ENCODE assay signal across 23 cellular contexts in genomic region chr6:11828185-11828897, GRCh38. TPM values are rescaled to one million over a fixed set of nuclear protein-coding genes. Genes with fewer than 3 reads are reported as not detected.
DNase-seq lines count a peak whose midpoint lies in the region; ATAC-seq, FAIRE-seq and TF ChIP-seq lines count a peak whose summit lies in the region.
"Had no signal": no experiment of that assay in that cellular context is flagged by ENCODE, and none has a peak within 500 bp of the region (broad histone marks: within the 10 kb centered on the region; RNA-seq: fewer than 3 reads in every experiment).

No MANE protein-coding gene starts in this region.

- H3K79me2 ChIP-seq in hepatocyte = no peaks in the 10 kb centered on the region

- peak; percentile 47 for ATAC-seq in GM19395 (IDR thresholded peaks at IDR 0.05; ENCODE audit: unreplicated experiment)
- ATAC-seq: CD8-positive, alpha-beta T cell; gastrocnemius medialis; sciatic nerve had no signal

- H3K27me3 ChIP-seq in BJ (ENCODE audit: control insufficient read depth, insufficient read depth, low read length) (no peaks in the 10 kb centered on the region; the same call in 1 of the 2 replicates), hepatocyte (no peaks in the 10 kb centered on the region)
- H3K27me3 ChIP-seq: gastrocnemius medialis, neutrophil, transverse colon had no signal

- intact Hi-C loops in kidney (cut with DNase I) = no loop called here

- H3K9me3 ChIP-seq in kidney (ENCODE audit: control insufficient read depth in 1 of 2, low read length in 2 of 2) (no peaks in the 10 kb centered on the region), hepatocyte (ENCODE audit: low read depth) (no peaks in the 10 kb centered on the region)
- H3K9me3 ChIP-seq: gastrocnemius medialis, neutrophil, transverse colon had no signal

- H3K36me3 ChIP-seq in BJ (ENCODE audit: control insufficient read depth, insufficient read depth, low read length) (no peaks in the 10 kb centered on the region), kidney (ENCODE audit: control insufficient read depth in 1 of 2, insufficient read depth in 2 of 2, low read length in 2 of 2) (no peaks in the 10 kb centered on the region), hepatocyte (replicated peaks; ENCODE audit: insufficient read depth, low read depth) (no peaks in the 10 kb centered on the region)
- H3K36me3 ChIP-seq: gastrocnemius medialis, neutrophil, transverse colon had no signal

- H3K4me2 ChIP-seq in hepatocyte = no peak overlapping the region

- peak; percentile 6 for FAIRE-seq in kidney (lab: Jason Lieb, UNC)
- FAIRE-seq: A204.1 had no signal

- H3K4me1 ChIP-seq in kidney (ENCODE audit: control insufficient read depth in 1 of 2, insufficient read depth in 1 of 2, low read depth in 1 of 2, low read length in 2 of 2) = no peaks in the 10 kb centered on the region
- H3K4me1 ChIP-seq in hepatocyte (ENCODE audit: insufficient read depth) = no peaks in the 10 kb centered on the region
- H3K4me1 ChIP-seq: gastrocnemius medialis had no signal

- H3K4me3 ChIP-seq in BJ (ENCODE audit: low read depth, low read length) (no peak overlapping the region), NB4 (ENCODE audit: low read depth, low read length) (no peak overlapping the region), kidney (ENCODE audit: low read length in 2 of 2) (no peak overlapping the region), hepatocyte (no peak overlapping the region)
- H3K4me3 ChIP-seq: gastrocnemius medialis, transverse colon had no signal

- H2AFZ ChIP-seq in hepatocyte = no peak overlapping the region

- H3K9ac ChIP-seq in kidney (ENCODE audit: low read length in 2 of 2) = no peak overlapping the region

- TF ChIP-seq POLR2A in NB4 (IDR thresholded peaks at IDR 0.05; ENCODE audit: extremely low read depth, insufficient read length) = no peak

- POLR2A ChIA-PET in BJ (lab: Charles Lee) = no interaction called here

- no peaks in the 10 kb centered on the region for H4K20me1 ChIP-seq in hepatocyte (ENCODE audit: insufficient read depth, poor library complexity, severe bottlenecking)

- no peaks in the 10 kb centered on the region for H3K9me2 ChIP-seq in hepatocyte (replicated peaks; ENCODE audit: insufficient read depth)

- 56% methylated on average over 6 of the region's 6 CpGs for WGBS in hepatocyte (ENCODE audit: low lambda C conversion rate, missing lambda C conversion rate)

- DNase-seq in BJ (ENCODE audit: low read depth) = peak; percentile 33
- DNase-seq in NB4 (ENCODE audit: low read depth) = peak; percentile 40
- DNase-seq in kidney = no peak
- no peak for DNase-seq in stimulated activated CD4-positive, alpha-beta T cell treated with anti-CD3 and anti-CD28 coated beads, Interleukin-4, amount 100 ng/mL, for 1 hour
- DNase-seq in NCI-H146 treated with DMSO at 0.1 percent for 48 hours (lab: John Stamatoyannopoulos, UW; ENCODE audit: unreplicated experiment) = no peak
- DNase-seq in stimulated activated CD8-positive, alpha-beta memory T cell treated with anti-CD3 and anti-CD28 coated beads, Interleukin-4, amount 100 ng/mL, for 48 hours = no peak
- DNase-seq in hepatocyte (ENCODE audit: low spot score) = no peak
- DNase-seq: activated CD4-positive, CD25-positive, alpha-beta regulatory T cell; activated effector memory CD4-positive, alpha-beta T cell treated with Interleukin-2 at 50 U/mL for 16 hours; anterior cingulate cortex; CD8-positive, alpha-beta T cell; gastrocnemius medialis; Kasumi-1; mesenchymal stem cell; NCI-H187; NCI-H524 treated with DMSO at 0.1 percent for 48 hours; stimulated activated CD4-positive, alpha-beta T cell treated with anti-CD3 and anti-CD28 coated beads, Interleukin-2, amount 100 ng/mL, for 48 hours; T-helper 1 cell; transverse colon had no signal

- CTCF ChIA-PET in BJ (lab: Yijun Ruan, JAX) = interaction anchor here (0.6 to 1.4 kb wide), 4 partner anchors 8 to 18 kb away, joined by 3 to 4 read pairs (median 3); no protein-coding TSS in a partner anchor

- H3K27ac ChIP-seq in kidney (ENCODE audit: low read depth in 2 of 2, low read length in 2 of 2) (no peak overlapping the region), hepatocyte (no peak overlapping the region)
- H3K27ac ChIP-seq: gastrocnemius medialis, neutrophil had no signal

- TF ChIP-seq CTCF in BJ (IDR thresholded peaks at IDR 0.05; ENCODE audit: insufficient read depth, low read depth, low read length) = no peak
- TF ChIP-seq CTCF in NB4 (IDR thresholded peaks at IDR 0.05; ENCODE audit: low read depth, low read length) = no peak
- TF ChIP-seq CTCF in kidney (IDR thresholded peaks at IDR 0.05; ENCODE audit: borderline replicate concordance, extremely low read depth, insufficient read depth) = no peak
- no peak for TF ChIP-seq CTCF in hepatocyte (IDR thresholded peaks at IDR 0.05; ENCODE audit: poor library complexity)

RNA-seq across cellular contexts. Expression of gene ADTRP, which starts 49.7 kb away (rescaled TPM):
- polyA plus RNA-seq in BJ (2011; rRNA removed) = 0.58 and 1.6 TPM in 2 replicates
- 0.71 and 1.2 TPM in 2 replicates for polyA minus RNA-seq in BJ (2011; rRNA and poly(A)+ RNA removed)
- 2.7 TPM for total RNA-seq in kidney
- polyA plus RNA-seq in kidney (ENCODE audit: insufficient read depth, low read depth, low replicate concordance) = 5.9 TPM
- total RNA-seq in hepatocyte = 9.8 and 10.0 TPM in 2 replicates
- polyA plus RNA-seq in hepatocyte = 3.6 and 4.1 TPM in 2 replicates

Comparison
In these comparisons a context has a peak if more than half of its experiments do, and no peak if none do; other contexts are left out.
1. DNase-seq: peak in BJ (single experiment) and NB4 (single experiment); none in kidney (single experiment), stimulated activated CD4-positive, alpha-beta T cell treated with anti-CD3 and anti-CD28 coated beads, Interleukin-4, amount 100 ng/mL, for 1 hour (single experiment), NCI-H146 treated with DMSO at 0.1 percent for 48 hours (single experiment), stimulated activated CD8-positive, alpha-beta memory T cell treated with anti-CD3 and anti-CD28 coated beads, Interleukin-4, amount 100 ng/mL, for 48 hours (single experiment) and hepatocyte (single experiment).